Comparison of ENCODE assay signal across 30 cellular contexts in genomic region chr11:44307340-44308099, GRCh38. TPM values are rescaled to one million over a fixed set of nuclear protein-coding genes. Genes with fewer than 3 reads are reported as not detected.
DNase-seq lines count a peak whose midpoint lies in the region; ATAC-seq and TF ChIP-seq lines count a peak whose summit lies in the region.
"Had no signal": no experiment of that assay in that cellular context is flagged by ENCODE, and none has a peak within 500 bp of the region (broad histone marks: within the 10 kb centered on the region; RNA-seq: fewer than 3 reads in every experiment).

No MANE protein-coding gene starts in this region.

- H3K27ac Mint-ChIP-seq in activated naive CD4-positive, alpha-beta T cell treated with anti-CD3 and anti-CD28 coated beads, Interleukin-2, amount 50 U/mL, for 24 hours: no peak overlapping the region
- no peak overlapping the region for H3K27ac Mint-ChIP-seq in activated naive CD4-positive, alpha-beta T cell treated with anti-CD3 and anti-CD28 coated beads, Interleukin-2, amount 10 ng/mL, durations not matched to agents 7 days and 5 days
- H3K27ac Mint-ChIP-seq in activated T-helper 1 cell treated with anti-CD3 and anti-CD28 coated beads, Interleukin-12 subunit alpha, Interleukin-12 subunit beta, Interleukin-2, Interleukin-4 antibody, amounts not matched to agents 30 ng/mL and 10 ng/mL and 1 ng/mL, durations not matched to agents 14 hours and 24 hours and 36 hours: peak overlapping the region; percentile 10
- H3K27ac Mint-ChIP-seq in mesothelial cell of epicardium: no peak overlapping the region
- H3K27ac Mint-ChIP-seq: WTC11 had no signal

- ATAC-seq in HG02588 (IDR thresholded peaks at IDR 0.05; ENCODE audit: unreplicated experiment): no peak
- no peak for ATAC-seq in HG03442 (IDR thresholded peaks at IDR 0.05; ENCODE audit: unreplicated experiment)
- ATAC-seq: heart left ventricle, left lung, WTC11 had no signal

- peak overlapping the region; percentile 53 for H3K4me3 Mint-ChIP-seq in activated naive CD4-positive, alpha-beta T cell treated with anti-CD3 and anti-CD28 coated beads, Interleukin-2, amount 50 U/mL, for 24 hours
- H3K4me3 Mint-ChIP-seq in activated naive CD4-positive, alpha-beta T cell treated with anti-CD3 and anti-CD28 coated beads, Interleukin-2, amount 10 ng/mL, durations not matched to agents 7 days and 5 days: no peak overlapping the region
- no peak overlapping the region for H3K4me3 Mint-ChIP-seq in activated T-helper 1 cell treated with anti-CD3 and anti-CD28 coated beads, Interleukin-12 subunit alpha, Interleukin-12 subunit beta, Interleukin-2, Interleukin-4 antibody, amounts not matched to agents 30 ng/mL and 10 ng/mL and 1 ng/mL, durations not matched to agents 14 hours and 24 hours and 36 hours
- H3K4me3 Mint-ChIP-seq in mesothelial cell of epicardium: peak overlapping the region; percentile 25

- TF ChIP-seq CTCF in mesothelial cell of epicardium (IDR thresholded peaks at IDR 0.05; ENCODE audit: unreplicated experiment): no peak

- no peaks in the 10 kb centered on the region for H3K36me3 Mint-ChIP-seq in activated naive CD4-positive, alpha-beta T cell treated with anti-CD3 and anti-CD28 coated beads, Interleukin-2, amount 50 U/mL, for 24 hours
- peaks cover 1% of the 10 kb centered on the region for H3K36me3 Mint-ChIP-seq in activated naive CD4-positive, alpha-beta T cell treated with anti-CD3 and anti-CD28 coated beads, Interleukin-2, amount 10 ng/mL, durations not matched to agents 7 days and 5 days
- peaks cover 2% of the 10 kb centered on the region for H3K36me3 Mint-ChIP-seq in activated T-helper 1 cell treated with anti-CD3 and anti-CD28 coated beads, Interleukin-12 subunit alpha, Interleukin-12 subunit beta, Interleukin-2, Interleukin-4 antibody, amounts not matched to agents 30 ng/mL and 10 ng/mL and 1 ng/mL, durations not matched to agents 14 hours and 24 hours and 36 hours (ENCODE audit: low read depth)
- H3K36me3 Mint-ChIP-seq in mesothelial cell of epicardium: peaks cover 4% of the 10 kb centered on the region
- H3K36me3 Mint-ChIP-seq: WTC11 had no signal

- CTCF ChIA-PET in activated naive CD4-positive, alpha-beta T cell treated with anti-CD3 and anti-CD28 coated beads, Interleukin-2, amount 10 ng/mL, durations not matched to agents 7 days and 5 days (lab: Charles Lee): no interaction called here

- intact Hi-C loops in activated T-helper 1 cell treated with anti-CD3 and anti-CD28 coated beads, Interleukin-12 subunit alpha, Interleukin-12 subunit beta, Interleukin-2, Interleukin-4 antibody, amounts not matched to agents 30 ng/mL and 10 ng/mL and 1 ng/mL, durations not matched to agents 14 hours and 24 hours and 36 hours (cut with micrococcal nuclease): no loop called here
- intact Hi-C loops in posterior vena cava (cut with DNase I): no loop called here

- no peak for DNase-seq in activated naive CD4-positive, alpha-beta T cell treated with anti-CD3 and anti-CD28 coated beads, Interleukin-2, amount 10 ng/mL, durations not matched to agents 7 days and 5 days
- DNase-seq in activated T-helper 1 cell treated with anti-CD3 and anti-CD28 coated beads, Interleukin-12 subunit alpha, Interleukin-12 subunit beta, Interleukin-2, Interleukin-4 antibody, amounts not matched to agents 30 ng/mL and 10 ng/mL and 1 ng/mL, durations not matched to agents 14 hours and 24 hours and 36 hours (ENCODE audit: low spot score): no peak
- DNase-seq in mesothelial cell of epicardium (ENCODE audit: low spot score in 2 of 2, unreplicated experiment in 2 of 2) (no peak), posterior vena cava (ENCODE audit: low spot score) (no peak), NCI-H128 (lab: John Stamatoyannopoulos, UW; ENCODE audit: unreplicated experiment) (no peak)
- DNase-seq: 8988T; activated CD4-positive, alpha-beta T cell treated with anti-CD3 and anti-CD28 coated beads, Interleukin-2, amount 50 U/mL, for 48 hours; activated CD8-positive, alpha-beta memory T cell treated with anti-CD3 and anti-CD28 coated beads, Interleukin-2, amount 50 U/mL, for 48 hours; activated effector memory CD4-positive, alpha-beta T cell treated with anti-CD3 and anti-CD28 coated beads, Interleukin-2, amount 50 U/mL, for 16 hours; AML-193; amniotic stem cell; Calu3; central memory CD4-positive, alpha-beta T cell; GOT3; heart left ventricle; left lung; MG63; midbrain; NCI-H1436 treated with DMSO at 0.1 percent for 48 hours; NCI-H524; stimulated activated CD4-positive, alpha-beta T cell treated with anti-CD3 and anti-CD28 coated beads, Interleukin-2, amount 100 ng/mL, for 48 hours; stimulated activated naive CD4-positive, alpha-beta T cell; T-helper 9 cell; testis had no signal

- peaks cover 63% of the 10 kb centered on the region for H3K27me3 Mint-ChIP-seq in activated naive CD4-positive, alpha-beta T cell treated with anti-CD3 and anti-CD28 coated beads, Interleukin-2, amount 50 U/mL, for 24 hours
- peaks cover 100% of the 10 kb centered on the region for H3K27me3 Mint-ChIP-seq in activated naive CD4-positive, alpha-beta T cell treated with anti-CD3 and anti-CD28 coated beads, Interleukin-2, amount 10 ng/mL, durations not matched to agents 7 days and 5 days
- peaks cover 93% of the 10 kb centered on the region for H3K27me3 Mint-ChIP-seq in activated T-helper 1 cell treated with anti-CD3 and anti-CD28 coated beads, Interleukin-12 subunit alpha, Interleukin-12 subunit beta, Interleukin-2, Interleukin-4 antibody, amounts not matched to agents 30 ng/mL and 10 ng/mL and 1 ng/mL, durations not matched to agents 14 hours and 24 hours and 36 hours (ENCODE audit: insufficient read depth)
- H3K27me3 Mint-ChIP-seq in mesothelial cell of epicardium (ENCODE audit: low read depth): peaks cover 97% of the 10 kb centered on the region

- H3K9me3 Mint-ChIP-seq in activated naive CD4-positive, alpha-beta T cell treated with anti-CD3 and anti-CD28 coated beads, Interleukin-2, amount 50 U/mL, for 24 hours: no peaks in the 10 kb centered on the region
- no peaks in the 10 kb centered on the region for H3K9me3 Mint-ChIP-seq in activated naive CD4-positive, alpha-beta T cell treated with anti-CD3 and anti-CD28 coated beads, Interleukin-2, amount 10 ng/mL, durations not matched to agents 7 days and 5 days
- no peaks in the 10 kb centered on the region for H3K9me3 Mint-ChIP-seq in activated T-helper 1 cell treated with anti-CD3 and anti-CD28 coated beads, Interleukin-12 subunit alpha, Interleukin-12 subunit beta, Interleukin-2, Interleukin-4 antibody, amounts not matched to agents 30 ng/mL and 10 ng/mL and 1 ng/mL, durations not matched to agents 14 hours and 24 hours and 36 hours
- no peaks in the 10 kb centered on the region for H3K9me3 Mint-ChIP-seq in mesothelial cell of epicardium
- H3K9me3 Mint-ChIP-seq: WTC11 had no signal

- H3K4me1 Mint-ChIP-seq in activated naive CD4-positive, alpha-beta T cell treated with anti-CD3 and anti-CD28 coated beads, Interleukin-2, amount 50 U/mL, for 24 hours: peaks cover 32% of the 10 kb centered on the region
- peaks cover 32% of the 10 kb centered on the region for H3K4me1 Mint-ChIP-seq in activated naive CD4-positive, alpha-beta T cell treated with anti-CD3 and anti-CD28 coated beads, Interleukin-2, amount 10 ng/mL, durations not matched to agents 7 days and 5 days
- H3K4me1 Mint-ChIP-seq in activated T-helper 1 cell treated with anti-CD3 and anti-CD28 coated beads, Interleukin-12 subunit alpha, Interleukin-12 subunit beta, Interleukin-2, Interleukin-4 antibody, amounts not matched to agents 30 ng/mL and 10 ng/mL and 1 ng/mL, durations not matched to agents 14 hours and 24 hours and 36 hours (ENCODE audit: low read depth): peaks cover 29% of the 10 kb centered on the region
- peaks cover 34% of the 10 kb centered on the region for H3K4me1 Mint-ChIP-seq in mesothelial cell of epicardium

RNA-seq across cellular contexts. Expression of gene ALX4, which starts 2.4 kb away (rescaled TPM):
- total RNA-seq in activated T-helper 1 cell treated with anti-CD3 and anti-CD28 coated beads, Interleukin-12 subunit alpha, Interleukin-12 subunit beta, Interleukin-2, Interleukin-4 antibody, amounts not matched to agents 30 ng/mL and 10 ng/mL and 1 ng/mL, durations not matched to agents 14 hours and 24 hours and 36 hours: not detected in 2 replicates
- total RNA-seq in mesothelial cell of epicardium (5.5 to 6.4 TPM (median 5.5 TPM) in 3 replicates), posterior vena cava (not detected)
- total RNA-seq: Calu3, dermis microvascular lymphatic vessel endothelial cell, left lung, RPMI7951, WTC11 had no signal

Comparison
In these comparisons a context has a peak if more than half of its experiments do, and no peak if none do; other contexts are left out.
1. H3K4me3 Mint-ChIP-seq: peak in activated naive CD4-positive, alpha-beta T cell treated with anti-CD3 and anti-CD28 coated beads, Interleukin-2, amount 50 U/mL, for 24 hours (single experiment) and mesothelial cell of epicardium (single experiment); none in activated naive CD4-positive, alpha-beta T cell treated with anti-CD3 and anti-CD28 coated beads, Interleukin-2, amount 10 ng/mL, durations not matched to agents 7 days and 5 days (single experiment) and activated T-helper 1 cell treated with anti-CD3 and anti-CD28 coated beads, Interleukin-12 subunit alpha, Interleukin-12 subunit beta, Interleukin-2, Interleukin-4 antibody, amounts not matched to agents 30 ng/mL and 10 ng/mL and 1 ng/mL, durations not matched to agents 14 hours and 24 hours and 36 hours (single experiment).